Comparison of ENCODE assay signal across 1 cellular context in genomic region chr12:111773801-111774551, GRCh38.
TF ChIP-seq lines count a peak whose summit lies in the region.

No MANE protein-coding gene starts in this region.

TF ChIP-seq in HepG2, 621 proteins besides CTCF, POLR2A, EP300 and RAD21 (continued from another document and continues in another):
- TF ChIP-seq ZBTB40 (IDR thresholded peaks at IDR 0.05) (no peak), ZBTB40 (CRISPR knock-in tag; IDR thresholded peaks at IDR 0.05) (0 out of 2 replicates have a peak, but pooled peaks have one; percentile 21), EEA1 (CRISPR knock-in tag; IDR thresholded peaks at IDR 0.05; ENCODE audit: borderline replicate concordance) (no peak), RBM22 (optimal IDR thresholded peaks at IDR 0.05; ENCODE audit: low read length) (no peak), BCL3 (CRISPR knock-in tag; IDR thresholded peaks at IDR 0.05) (no peak), ZFP82 (CRISPR knock-in tag; IDR thresholded peaks at IDR 0.05; ENCODE audit: borderline replicate concordance) (no peak), ATAD3A (CRISPR knock-in tag; IDR thresholded peaks at IDR 0.05) (no peak), FIP1L1 (IDR thresholded peaks at IDR 0.05; ENCODE audit: borderline replicate concordance, insufficient read depth, low read depth, low read length) (no peak), ZNF850 (CRISPR knock-in tag; conservative IDR thresholded peaks at IDR 0.05) (no peak), ZNF737 (CRISPR knock-in tag; IDR thresholded peaks at IDR 0.05; ENCODE audit: borderline replicate concordance) (no peak), ARHGAP35 (CRISPR knock-in tag; IDR thresholded peaks at IDR 0.05; ENCODE audit: borderline replicate concordance) (no peak), DZIP1 (CRISPR knock-in tag; IDR thresholded peaks at IDR 0.05) (no peak), POLR2G (IDR thresholded peaks at IDR 0.05; ENCODE audit: low read depth, low read length) (peak; percentile 75), SOX6 (IDR thresholded peaks at IDR 0.05) (no peak), SOX6 (CRISPR knock-in tag; IDR thresholded peaks at IDR 0.05) (peak; percentile 47; the same call in 1 of the 2 replicates), RXRB (CRISPR knock-in tag; IDR thresholded peaks at IDR 0.05; ENCODE audit: borderline replicate concordance) (peak; percentile 51; the same call in 1 of the 2 replicates), DMAP1 (CRISPR knock-in tag; IDR thresholded peaks at IDR 0.05) (peak; percentile 60; the same call in 1 of the 2 replicates), ZNF572 (CRISPR knock-in tag; IDR thresholded peaks at IDR 0.05) (no peak), ZNF274 (CRISPR knock-in tag; IDR thresholded peaks at IDR 0.05) (no peak), ZNF414 (CRISPR knock-in tag; IDR thresholded peaks at IDR 0.05) (no peak), ZNF326 (CRISPR knock-in tag; IDR thresholded peaks at IDR 0.05; ENCODE audit: borderline replicate concordance) (no peak), PAWR (CRISPR knock-in tag; IDR thresholded peaks at IDR 0.05; ENCODE audit: borderline replicate concordance) (no peak), JUND (CRISPR knock-in tag; IDR thresholded peaks at IDR 0.05) (no peak), GRHL1 (CRISPR knock-in tag; conservative IDR thresholded peaks at IDR 0.05) (no peak), MNT (IDR thresholded peaks at IDR 0.05) (no peak), HNF4A (CRISPR knock-in tag; IDR thresholded peaks at IDR 0.05) (peak; percentile 72)
- TF ChIP-seq, protein P1, sequence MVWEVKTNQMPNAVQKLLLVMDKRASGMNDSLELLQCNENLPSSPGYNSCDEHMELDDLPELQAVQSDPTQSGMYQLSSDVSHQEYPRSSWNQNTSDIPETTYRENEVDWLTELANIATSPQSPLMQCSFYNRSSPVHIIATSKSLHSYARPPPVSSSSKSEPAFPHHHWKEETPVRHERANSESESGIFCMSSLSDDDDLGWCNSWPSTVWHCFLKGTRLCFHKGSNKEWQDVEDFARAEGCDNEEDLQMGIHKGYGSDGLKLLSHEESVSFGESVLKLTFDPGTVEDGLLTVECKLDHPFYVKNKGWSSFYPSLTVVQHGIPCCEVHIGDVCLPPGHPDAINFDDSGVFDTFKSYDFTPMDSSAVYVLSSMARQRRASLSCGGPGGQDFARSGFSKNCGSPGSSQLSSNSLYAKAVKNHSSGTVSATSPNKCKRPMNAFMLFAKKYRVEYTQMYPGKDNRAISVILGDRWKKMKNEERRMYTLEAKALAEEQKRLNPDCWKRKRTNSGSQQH (CRISPR knock-in tag; IDR thresholded peaks at IDR 0.05; ENCODE audit: low read depth), result no peak
- TF ChIP-seq, protein P2, sequence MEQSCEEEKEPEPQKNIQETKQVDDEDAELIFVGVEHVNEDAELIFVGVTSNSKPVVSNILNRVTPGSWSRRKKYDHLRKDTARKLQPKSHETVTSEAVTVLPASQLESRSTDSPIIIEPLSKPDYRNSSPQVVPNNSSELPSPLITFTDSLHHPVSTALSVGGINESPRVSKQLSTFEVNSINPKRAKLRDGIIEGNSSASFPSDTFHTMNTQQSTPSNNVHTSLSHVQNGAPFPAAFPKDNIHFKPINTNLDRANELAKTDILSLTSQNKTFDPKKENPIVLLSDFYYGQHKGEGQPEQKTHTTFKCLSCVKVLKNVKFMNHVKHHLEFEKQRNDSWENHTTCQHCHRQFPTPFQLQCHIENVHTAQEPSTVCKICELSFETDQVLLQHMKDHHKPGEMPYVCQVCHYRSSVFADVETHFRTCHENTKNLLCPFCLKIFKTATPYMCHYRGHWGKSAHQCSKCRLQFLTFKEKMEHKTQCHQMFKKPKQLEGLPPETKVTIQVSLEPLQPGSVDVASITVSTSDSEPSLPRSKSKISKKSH (CRISPR knock-in tag; IDR thresholded peaks at IDR 0.05; ENCODE audit: borderline replicate concordance), result no peak
- TF ChIP-seq, protein P3, sequence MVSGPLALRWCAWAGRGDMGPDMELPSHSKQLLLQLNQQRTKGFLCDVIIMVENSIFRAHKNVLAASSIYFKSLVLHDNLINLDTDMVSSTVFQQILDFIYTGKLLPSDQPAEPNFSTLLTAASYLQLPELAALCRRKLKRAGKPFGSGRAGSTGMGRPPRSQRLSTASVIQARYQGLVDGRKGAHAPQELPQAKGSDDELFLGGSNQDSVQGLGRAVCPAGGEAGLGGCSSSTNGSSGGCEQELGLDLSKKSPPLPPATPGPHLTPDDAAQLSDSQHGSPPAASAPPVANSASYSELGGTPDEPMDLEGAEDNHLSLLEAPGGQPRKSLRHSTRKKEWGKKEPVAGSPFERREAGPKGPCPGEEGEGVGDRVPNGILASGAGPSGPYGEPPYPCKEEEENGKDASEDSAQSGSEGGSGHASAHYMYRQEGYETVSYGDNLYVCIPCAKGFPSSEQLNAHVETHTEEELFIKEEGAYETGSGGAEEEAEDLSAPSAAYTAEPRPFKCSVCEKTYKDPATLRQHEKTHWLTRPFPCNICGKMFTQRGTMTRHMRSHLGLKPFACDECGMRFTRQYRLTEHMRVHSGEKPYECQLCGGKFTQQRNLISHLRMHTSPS (CRISPR knock-in tag; IDR thresholded peaks at IDR 0.05; ENCODE audit: low read depth), result no peak
- TF ChIP-seq, protein P4, sequence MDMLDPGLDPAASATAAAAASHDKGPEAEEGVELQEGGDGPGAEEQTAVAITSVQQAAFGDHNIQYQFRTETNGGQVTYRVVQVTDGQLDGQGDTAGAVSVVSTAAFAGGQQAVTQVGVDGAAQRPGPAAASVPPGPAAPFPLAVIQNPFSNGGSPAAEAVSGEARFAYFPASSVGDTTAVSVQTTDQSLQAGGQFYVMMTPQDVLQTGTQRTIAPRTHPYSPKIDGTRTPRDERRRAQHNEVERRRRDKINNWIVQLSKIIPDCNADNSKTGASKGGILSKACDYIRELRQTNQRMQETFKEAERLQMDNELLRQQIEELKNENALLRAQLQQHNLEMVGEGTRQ (IDR thresholded peaks at IDR 0.05; ENCODE audit: low read depth, low read length), result no peak
- TF ChIP-seq, protein P4 (CRISPR knock-in tag; IDR thresholded peaks at IDR 0.05; ENCODE audit: borderline replicate concordance), result no peak
